Comparison of ENCODE assay signal across 16 cellular contexts in genomic region chr14:51401272-51401671, GRCh38.
A peak's percentile ranks its signal among the peaks of the same experiment; 100 is the strongest.
DNase-seq lines count a peak whose midpoint lies in the region; ATAC-seq and TF ChIP-seq lines count a peak whose summit lies in the region.
"Had no signal": no experiment of that assay in that cellular context is flagged by ENCODE, and none has a peak within 500 bp of the region (broad histone marks: within the 10 kb centered on the region; RNA-seq: fewer than 3 reads in every experiment).

No MANE protein-coding gene starts in this region.

- H3K4me3 ChIP-seq in lower lobe of right lung (no peak overlapping the region), suprapubic skin (no peak overlapping the region)
- H3K4me3 ChIP-seq: Peyer's patch had no signal

- intact Hi-C loops in lower lobe of right lung (cut with DNase I) (no loop called here), natural killer cell (cut with micrococcal nuclease) (no loop called here)

- H3K9me3 Mint-ChIP-seq in natural killer cell = no peaks in the 10 kb centered on the region
- H3K9me3 Mint-ChIP-seq: activated CD4-positive, alpha-beta T cell treated with anti-CD3 and anti-CD28 coated beads, Interleukin-2, amount 10 ng/mL, durations not matched to agents 24 days and 14 days; activated naive CD4-positive, alpha-beta T cell treated with anti-CD3 and anti-CD28 coated beads, Interleukin-2, amount 10 ng/mL, durations not matched to agents 7 days and 5 days had no signal

- peaks cover 21 to 50% of the 10 kb centered on the region in 2 donors for H3K27me3 Mint-ChIP-seq in natural killer cell (ENCODE audit: low read depth in 2 of 2)

- H3K27ac ChIP-seq in lower lobe of right lung (no peak overlapping the region), suprapubic skin (peak overlapping the region; percentile 80)

- no peaks in the 10 kb centered on the region for H3K4me1 Mint-ChIP-seq in natural killer cell
- H3K4me1 Mint-ChIP-seq: activated CD4-positive, alpha-beta T cell treated with anti-CD3 and anti-CD28 coated beads, Interleukin-2, amount 10 ng/mL, durations not matched to agents 24 days and 14 days; activated naive CD4-positive, alpha-beta T cell treated with anti-CD3 and anti-CD28 coated beads, Interleukin-2, amount 10 ng/mL, durations not matched to agents 7 days and 5 days; naive B cell had no signal

- no peak for TF ChIP-seq CTCF in lower lobe of right lung (IDR thresholded peaks at IDR 0.05)
- no peak for TF ChIP-seq CTCF in suprapubic skin (IDR thresholded peaks at IDR 0.05)
- no peak for TF ChIP-seq CTCF in natural killer cell (IDR thresholded peaks at IDR 0.05)

- H3K36me3 ChIP-seq in lower lobe of right lung (no peaks in the 10 kb centered on the region), suprapubic skin (no peaks in the 10 kb centered on the region)
- H3K36me3 ChIP-seq: Peyer's patch had no signal

- TF ChIP-seq POLR2A in suprapubic skin (IDR thresholded peaks at IDR 0.05) = no peak

- peaks cover 5% of the 10 kb centered on the region for H3K4me1 ChIP-seq in lower lobe of right lung
- H3K4me1 ChIP-seq in suprapubic skin = peaks cover 35% of the 10 kb centered on the region

- H3K27ac Mint-ChIP-seq in natural killer cell = no peak overlapping the region
- H3K27ac Mint-ChIP-seq: activated CD4-positive, alpha-beta T cell treated with anti-CD3 and anti-CD28 coated beads, Interleukin-2, amount 10 ng/mL, durations not matched to agents 24 days and 14 days; activated naive CD4-positive, alpha-beta T cell treated with anti-CD3 and anti-CD28 coated beads, Interleukin-2, amount 10 ng/mL, durations not matched to agents 7 days and 5 days; naive B cell had no signal

- no peaks in the 10 kb centered on the region for H3K36me3 Mint-ChIP-seq in natural killer cell
- H3K36me3 Mint-ChIP-seq: activated naive CD4-positive, alpha-beta T cell treated with anti-CD3 and anti-CD28 coated beads, Interleukin-2, amount 10 ng/mL, durations not matched to agents 7 days and 5 days; naive B cell had no signal

- TF ChIP-seq EP300 in suprapubic skin (IDR thresholded peaks at IDR 0.05) = no peak

- ATAC-seq in lower lobe of right lung (peak; percentile 33 to 48), GM18907 (IDR thresholded peaks at IDR 0.05; ENCODE audit: unreplicated experiment) (no peak), natural killer cell (no peak)
- ATAC-seq: stimulated activated naive CD8-positive, alpha-beta T cell treated with anti-CD3 and anti-CD28 coated beads, Interleukin-15, Interleukin-2, amounts not matched to agents 100 U/mL and 50 U/mL, for 24 hours had no signal

- H3K27me3 ChIP-seq in lower lobe of right lung (ENCODE audit: low read depth) = no peaks in the 10 kb centered on the region
- no peaks in the 10 kb centered on the region for H3K27me3 ChIP-seq in suprapubic skin
- H3K27me3 ChIP-seq: Peyer's patch had no signal

- DNase-seq in RPMI7951 (ENCODE audit: low read depth) (peak; percentile 21), fibroblast of peridontal ligament (ENCODE audit: extremely low read depth) (peak; percentile 58), lower lobe of right lung (no peak), suprapubic skin (ENCODE audit: low spot score in 2 of 2) (no peak), HT-29 (ENCODE audit: low spot score) (no peak), natural killer cell (no peak), NCI-H146 treated with DMSO at 0.1 percent for 48 hours (lab: John Stamatoyannopoulos, UW; ENCODE audit: unreplicated experiment) (no peak)
- DNase-seq: activated CD4-positive, alpha-beta T cell treated with anti-CD3 and anti-CD28 coated beads, Interleukin-2, amount 10 ng/mL, durations not matched to agents 24 days and 14 days; activated naive CD4-positive, alpha-beta T cell treated with anti-CD3 and anti-CD28 coated beads, Interleukin-2, amount 10 ng/mL, durations not matched to agents 7 days and 5 days; HCEC 1CT; naive B cell; NCI-H2171; NCI-H774; Peyer's patch; stimulated activated naive CD8-positive, alpha-beta T cell treated with anti-CD3 and anti-CD28 coated beads, Interleukin-15, Interleukin-2, amounts not matched to agents 100 U/mL and 50 U/mL, for 24 hours had no signal

- 47% methylated on average over 2 of the region's 2 CpGs for WGBS in suprapubic skin

- H3K9me3 ChIP-seq in lower lobe of right lung (no peaks in the 10 kb centered on the region), suprapubic skin (no peaks in the 10 kb centered on the region)
- H3K9me3 ChIP-seq: Peyer's patch had no signal

- H3K4me3 Mint-ChIP-seq in natural killer cell = no peak overlapping the region
- H3K4me3 Mint-ChIP-seq: activated CD4-positive, alpha-beta T cell treated with anti-CD3 and anti-CD28 coated beads, Interleukin-2, amount 10 ng/mL, durations not matched to agents 24 days and 14 days; activated naive CD4-positive, alpha-beta T cell treated with anti-CD3 and anti-CD28 coated beads, Interleukin-2, amount 10 ng/mL, durations not matched to agents 7 days and 5 days; naive B cell had no signal

Comparison
In these comparisons a context has a peak if more than half of its experiments do, and no peak if none do; other contexts are left out.
1. DNase-seq: peak in RPMI7951 (single experiment) and fibroblast of peridontal ligament (single experiment); none in lower lobe of right lung (single experiment), suprapubic skin (0 of 2), HT-29 (single experiment), natural killer cell (single experiment) and NCI-H146 treated with DMSO at 0.1 percent for 48 hours (single experiment).
2. ATAC-seq: peak in lower lobe of right lung (2 of 2); none in GM18907 (single experiment) and natural killer cell (0 of 3).